Comparison of ENCODE assay signal across 18 cellular contexts in genomic region chr17:64153565-64153964, GRCh38.
"Had no signal": no experiment of that assay in that cellular context is flagged by ENCODE, and none has a peak within 500 bp of the region (broad histone marks: within the 10 kb centered on the region; RNA-seq: fewer than 3 reads in every experiment).

No MANE protein-coding gene starts in this region.

- FAIRE-seq: kidney, pancreas had no signal

- H3K27ac Mint-ChIP-seq: activated CD4-positive, alpha-beta T cell treated with anti-CD3 and anti-CD28 coated beads, Interleukin-2, amount 10 ng/mL, durations not matched to agents 7 days and 5 days; activated CD8-positive, alpha-beta T cell treated with anti-CD3 and anti-CD28 coated beads, Interleukin-2, amount 10 ng/mL, durations not matched to agents 7 days and 5 days had no signal

- H3K9me3 ChIP-seq: breast epithelium, pancreas had no signal

- H3K36me3 ChIP-seq: breast epithelium had no signal

- DNase-seq: activated CD4-positive, alpha-beta T cell treated with anti-CD3 and anti-CD28 coated beads, Interleukin-2, amount 10 ng/mL, durations not matched to agents 7 days and 5 days; activated CD8-positive, alpha-beta T cell treated with anti-CD3 and anti-CD28 coated beads, Interleukin-2, amount 10 ng/mL, durations not matched to agents 7 days and 5 days; activated effector memory CD4-positive, alpha-beta T cell treated with Interleukin-2 at 50 U/mL for 16 hours; activated naive CD4-positive, alpha-beta T cell treated with anti-CD3 and anti-CD28 coated beads, Interleukin-2, amount 50 U/mL, for 16 hours; activated T-cell treated with anti-CD3 and anti-CD28 coated beads, Interleukin-2, amount 50 U/mL, for 48 hours; aorta; effector memory CD4-positive, alpha-beta T cell; kidney; left ventricle myocardium superior; mesenchymal stem cell; naive thymus-derived CD8-positive, alpha-beta T cell; pancreas; stimulated activated CD4-positive, alpha-beta T cell treated with anti-CD3 and anti-CD28 coated beads, Interleukin-2, amount 100 ng/mL, for 24 hours; stimulated activated naive CD4-positive, alpha-beta T cell treated with Interleukin-2 at 50 U/mL for 16 hours; T1000; trophoblast cell had no signal

- H3K4me3 ChIP-seq: breast epithelium, pancreas had no signal

- H3K27me3 Mint-ChIP-seq: activated CD4-positive, alpha-beta T cell treated with anti-CD3 and anti-CD28 coated beads, Interleukin-2, amount 10 ng/mL, durations not matched to agents 7 days and 5 days; naive thymus-derived CD8-positive, alpha-beta T cell had no signal

- H3K27me3 ChIP-seq: breast epithelium, pancreas had no signal

- ATAC-seq: activated CD4-positive, CD25-positive, alpha-beta regulatory T cell treated with anti-CD3 and anti-CD28 coated beads, Interleukin-2, amount 50 U/mL, for 24 hours; activated CD8-positive, alpha-beta T cell treated with anti-CD3 and anti-CD28 coated beads, Interleukin-2, amount 10 ng/mL, durations not matched to agents 7 days and 5 days; left ventricle myocardium superior; naive thymus-derived CD8-positive, alpha-beta T cell; pancreas had no signal

- H3K4me3 Mint-ChIP-seq: activated CD4-positive, alpha-beta T cell treated with anti-CD3 and anti-CD28 coated beads, Interleukin-2, amount 10 ng/mL, durations not matched to agents 7 days and 5 days; activated CD8-positive, alpha-beta T cell treated with anti-CD3 and anti-CD28 coated beads, Interleukin-2, amount 10 ng/mL, durations not matched to agents 7 days and 5 days; naive thymus-derived CD8-positive, alpha-beta T cell had no signal

- H3K9me3 Mint-ChIP-seq: activated CD4-positive, alpha-beta T cell treated with anti-CD3 and anti-CD28 coated beads, Interleukin-2, amount 10 ng/mL, durations not matched to agents 7 days and 5 days; naive thymus-derived CD8-positive, alpha-beta T cell had no signal
